Comparison of ENCODE assay signal across 8 cellular contexts in genomic region chr5:97231025-97231636, GRCh38. TPM values are rescaled to one million over a fixed set of nuclear protein-coding genes. Genes with fewer than 3 reads are reported as not detected.
DNase-seq lines count a peak whose midpoint lies in the region; ATAC-seq and TF ChIP-seq lines count a peak whose summit lies in the region.

No MANE protein-coding gene starts in this region.

- peaks cover 10% of the 10 kb centered on the region for H3K27me3 Mint-ChIP-seq in CD4-positive, alpha-beta T cell
- no peaks in the 10 kb centered on the region for H3K27me3 Mint-ChIP-seq in naive B cell

- no peak overlapping the region for H3K27ac Mint-ChIP-seq in CD4-positive, alpha-beta T cell
- no peak overlapping the region for H3K27ac Mint-ChIP-seq in naive B cell

- H3K4me1 ChIP-seq in esophagus muscularis mucosa, result peaks cover 0 to 6% (median 2%) of the 10 kb centered on the region in 4 donors

- H3K4me1 Mint-ChIP-seq in CD4-positive, alpha-beta T cell (ENCODE audit: low read depth), result no peaks in the 10 kb centered on the region
- peaks cover 2 to 5% (median 4%) of the 10 kb centered on the region in 3 donors for H3K4me1 Mint-ChIP-seq in naive B cell

- no peak for TF ChIP-seq EP300 in esophagus muscularis mucosa (IDR thresholded peaks at IDR 0.05)

- H3K36me3 Mint-ChIP-seq in CD4-positive, alpha-beta T cell (ENCODE audit: low read depth), result no peaks in the 10 kb centered on the region
- peaks cover 0 to 7% of the 10 kb centered on the region in 2 donors for H3K36me3 Mint-ChIP-seq in naive B cell

- WGBS in esophagus muscularis mucosa, result under 1% methylated on average over 4 of the region's 4 CpGs

- peak; percentile 73 for TF ChIP-seq CTCF in CD4-positive, alpha-beta T cell (IDR thresholded peaks at IDR 0.05)
- TF ChIP-seq CTCF in esophagus muscularis mucosa (IDR thresholded peaks at IDR 0.05), result peak; percentile 70 to 84 (median 78)

- no peak overlapping the region for H3K27ac ChIP-seq in CD4-positive, alpha-beta T cell (ENCODE audit: low read depth, low read length)
- H3K27ac ChIP-seq in esophagus muscularis mucosa (replicated peaks in 1 of 4), result peak overlapping the region in 2 of 4 donors; percentile 26 to 28

- POLR2A ChIA-PET in CD4-positive, alpha-beta T cell (lab: Charles Lee), result interaction anchor here (0.8 to 1.2 kb wide), 2 partner anchors 1538 to 1565 kb away, joined by 3 to 4 read pairs; no protein-coding TSS in a partner anchor

- H3K4me3 Mint-ChIP-seq in CD4-positive, alpha-beta T cell, result no peak overlapping the region
- no peak overlapping the region for H3K4me3 Mint-ChIP-seq in naive B cell

- H3K36me3 ChIP-seq in esophagus muscularis mucosa, result no peaks in the 10 kb centered on the region

- ATAC-seq in CD4-positive, alpha-beta T cell (ENCODE audit: poor library complexity), result peak; percentile 43
- ATAC-seq in GM18508 (IDR thresholded peaks at IDR 0.05; ENCODE audit: insufficient read depth, unreplicated experiment) (peak; percentile 90), HG02943 (IDR thresholded peaks at IDR 0.05; ENCODE audit: low read depth, unreplicated experiment) (peak; percentile 87), naive B cell (ENCODE audit: low read depth in 2 of 2) (peak in 1 of 2 donors; percentile 68), HG03460 (IDR thresholded peaks at IDR 0.05; ENCODE audit: unreplicated experiment) (no peak)

- no peak overlapping the region for H3K4me3 ChIP-seq in esophagus muscularis mucosa

- H3K9me3 Mint-ChIP-seq in CD4-positive, alpha-beta T cell, result no peaks in the 10 kb centered on the region
- H3K9me3 Mint-ChIP-seq in naive B cell, result peaks cover 0 to 14% (median 13%) of the 10 kb centered on the region in 7 donors

- DNase-seq in CD4-positive, alpha-beta T cell, result peak in 3 of 10 experiments; percentile 5 to 6 (median 5)
- DNase-seq in NCI-H146 treated with DMSO at 0.1 percent for 48 hours (lab: John Stamatoyannopoulos, UW; ENCODE audit: unreplicated experiment), result peak; percentile 22
- DNase-seq in SW480 (ENCODE audit: low spot score), result peak; percentile 78
- DNase-seq in esophagus muscularis mucosa (ENCODE audit: extremely low spot score), result no peak
- peak; percentile 36 for DNase-seq in naive B cell

- H3K9me3 ChIP-seq in CD4-positive, alpha-beta T cell (ENCODE audit: control insufficient read depth, low read length), result no peaks in the 10 kb centered on the region
- H3K9me3 ChIP-seq in esophagus muscularis mucosa, result peaks cover 0 to 6% (median 3%) of the 10 kb centered on the region in 4 donors

- no peak for TF ChIP-seq POLR2A in esophagus muscularis mucosa (IDR thresholded peaks at IDR 0.05; ENCODE audit: low read depth)

- intact Hi-C loops in CD4-positive, alpha-beta T cell (cut with DNase I, micrococcal nuclease), result loop anchor here (1.0 to 10.0 kb wide), 3 partner anchors 1565 to 1596 kb away; no protein-coding TSS in a partner anchor
- intact Hi-C loops in esophagus muscularis mucosa (cut with DNase I), result loop anchor here (2.0 to 5.0 kb wide), 3 partner anchors 306 to 1596 kb away; no protein-coding TSS in a partner anchor

- peaks cover 6% of the 10 kb centered on the region for H3K27me3 ChIP-seq in CD4-positive, alpha-beta T cell (ENCODE audit: control insufficient read depth, insufficient read depth, low read length)
- H3K27me3 ChIP-seq in esophagus muscularis mucosa, result no peaks in the 10 kb centered on the region

- CTCF ChIA-PET in CD4-positive, alpha-beta T cell (lab: Charles Lee), result interaction anchor here (0.6 to 1.3 kb wide), 6 partner anchors 16 to 1566 kb away, joined by 3 to 4 read pairs (median 4); no protein-coding TSS in a partner anchor

RNA-seq across cellular contexts. Expression of gene RIOK2, which starts 48.1 kb away (rescaled TPM):
- 10 to 100 TPM; 25.1 to 26.0 TPM for total RNA-seq in CD4-positive, alpha-beta T cell
- 10 to 100 TPM in 3 of 4 donors, 1 to 10 TPM in 1; 9.4 to 28.8 (median 18.7) TPM for total RNA-seq in esophagus muscularis mucosa
- polyA plus RNA-seq in naive B cell (ENCODE audit: low read depth in 6 of 6), result 10 to 100 TPM in 5 of 6 donors, 1 to 10 TPM in 1; 9.8 to 23.3 (median 12.6) TPM
